8 cellular contexts compared by ENCODE assay signal in genomic region chr3:170180107-170180951, GRCh38. TPM values are rescaled to one million over a fixed set of nuclear protein-coding genes. Genes with fewer than 3 reads are reported as not detected.
DNase-seq lines count a peak whose midpoint lies in the region; ATAC-seq and TF ChIP-seq lines count a peak whose summit lies in the region.

No MANE protein-coding gene starts in this region.

- no peak for TF ChIP-seq CTCF in epithelial cell of proximal tubule (conservative IDR thresholded peaks at IDR 0.05; ENCODE audit: low read depth, low read length)

- H3K9me3 Mint-ChIP-seq in naive thymus-derived CD8-positive, alpha-beta T cell = no peaks in the 10 kb centered on the region

- ATAC-seq in GM19043 (IDR thresholded peaks at IDR 0.05; ENCODE audit: low read depth, unreplicated experiment) (peak; percentile 15), HG03196 (IDR thresholded peaks at IDR 0.05; ENCODE audit: unreplicated experiment) (peak; percentile 18)
- peak; percentile 31 to 47 for ATAC-seq in naive thymus-derived CD8-positive, alpha-beta T cell

- H3K36me3 Mint-ChIP-seq in naive thymus-derived CD8-positive, alpha-beta T cell = peaks cover 0 to 34% (median 11%) of the 10 kb centered on the region in 3 donors

- peak overlapping the region; percentile 98 to 100 (median 99) for H3K27ac Mint-ChIP-seq in naive thymus-derived CD8-positive, alpha-beta T cell

- peak overlapping the region; percentile 96 to 100 (median 98) for H3K4me3 Mint-ChIP-seq in naive thymus-derived CD8-positive, alpha-beta T cell

- DNase-seq in CD1c-positive myeloid dendritic cell (ENCODE audit: extremely low spot score) (peak; percentile 23), SW480 (ENCODE audit: low spot score) (peak; percentile 24), epithelial cell of proximal tubule (ENCODE audit: low read depth) (no peak), GOT3 (lab: John Stamatoyannopoulos, UW) (no peak), SHP77 treated with DMSO at 0.1 percent for 48 hours (lab: John Stamatoyannopoulos, UW) (no peak)
- peak in 4 of 10 donors; percentile 10 to 65 (median 21) for DNase-seq in naive thymus-derived CD8-positive, alpha-beta T cell

- POLR2A ChIA-PET in naive thymus-derived CD8-positive, alpha-beta T cell (lab: Charles Lee) = interaction anchor here (0.6 to 4.1 kb wide), 24 partner anchors 9 to 689 kb away, joined by 3 to 31 read pairs (median 4); partner anchors contain the start of genes MYNN, PRKCI, RPL22L1 and SEC62

- H3K27me3 Mint-ChIP-seq in naive thymus-derived CD8-positive, alpha-beta T cell = no peaks in the 10 kb centered on the region

- H3K4me1 Mint-ChIP-seq in naive thymus-derived CD8-positive, alpha-beta T cell = peaks cover 16 to 41% (median 37%) of the 10 kb centered on the region in 4 donors

- H3K4me3 ChIP-seq in epithelial cell of proximal tubule (ENCODE audit: low read depth, low read length) = peak overlapping the region; percentile 99

RNA-seq across cellular contexts. Expression of gene PHC3, which starts 1.2 kb away (rescaled TPM):
- 13.0 and 18.5 TPM in 2 replicates for total RNA-seq in epithelial cell of proximal tubule
- total RNA-seq in naive thymus-derived CD8-positive, alpha-beta T cell = 100 to 1,000 TPM; 166 to 187 TPM
- 10 to 100 TPM; 34.5 to 54.8 (median 38.8) TPM for polyA plus RNA-seq in naive thymus-derived CD8-positive, alpha-beta T cell

RNA-seq across cellular contexts. Expression of gene PRKCI, which starts 41.9 kb away (rescaled TPM):
- total RNA-seq in epithelial cell of proximal tubule = 48.0 and 48.6 TPM in 2 replicates
- total RNA-seq in naive thymus-derived CD8-positive, alpha-beta T cell = 10 to 100 TPM; 23.4 to 27.8 TPM
- 10 to 100 TPM; 10.8 to 15.0 (median 14.1) TPM for polyA plus RNA-seq in naive thymus-derived CD8-positive, alpha-beta T cell

Comparison
In these comparisons a context has a peak if more than half of its experiments do, and no peak if none do; other contexts are left out.
1. DNase-seq: peak in CD1c-positive myeloid dendritic cell (single experiment) and SW480 (single experiment); none in epithelial cell of proximal tubule (single experiment), GOT3 (single experiment) and SHP77 treated with DMSO at 0.1 percent for 48 hours (single experiment).
2. Peak in every context shown above with its lines, with median percentiles within 50 percentile points of each other: ATAC-seq.